In the genomic region with DNA sequence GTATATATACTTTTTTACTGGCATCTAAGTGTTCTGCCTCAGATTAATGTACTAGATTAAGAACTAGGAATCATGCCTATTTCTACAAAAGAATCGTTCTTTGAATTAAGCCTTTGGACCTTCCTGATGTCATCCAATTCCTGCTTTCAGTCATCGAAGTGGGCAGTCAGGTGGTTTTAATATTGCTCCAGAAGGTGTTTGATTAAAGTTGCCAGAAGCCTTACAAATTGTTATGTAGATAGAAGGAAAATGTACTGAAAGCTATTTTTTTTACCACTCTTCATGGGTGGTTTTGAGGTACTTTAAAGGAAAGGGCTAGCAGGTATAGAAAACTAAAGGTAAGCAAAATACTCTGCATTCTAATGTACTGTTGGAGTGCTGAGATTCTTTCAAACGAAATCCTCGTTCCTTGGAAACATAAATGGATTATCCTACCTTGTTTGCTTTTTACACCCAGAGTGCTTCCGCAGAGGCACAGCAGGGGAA, we compare ENCODE assay signal across 8 cellular contexts. TPM values are rescaled to one million over a fixed set of nuclear protein-coding genes. Genes with fewer than 3 reads are reported as not detected.
A peak's percentile ranks its signal among the peaks of the same experiment; 100 is the strongest.
DNase-seq lines count a peak whose midpoint lies in the region; TF ChIP-seq lines count a peak whose summit lies in the region.

No MANE protein-coding gene starts in this region.

- H3K79me2 ChIP-seq in KMS-11 (ENCODE audit: insufficient read depth, low read depth): peaks cover 10% of the 10 kb centered on the region; the same call in 1 of the 2 replicates

- DNase-seq in Caco-2 (no peak), cerebellar cortex (ENCODE audit: low spot score) (peak; percentile 34), NCI-H2227 treated with DMSO at 0.1 percent for 48 hours (lab: John Stamatoyannopoulos, UW) (no peak), NCI-H128 (lab: John Stamatoyannopoulos, UW; ENCODE audit: unreplicated experiment) (no peak), SKM-1 (lab: John Stamatoyannopoulos, UW; ENCODE audit: unreplicated experiment) (no peak), HK-2 (ENCODE audit: unreplicated experiment) (no peak)

- peak overlapping the region; percentile 67 for H3K4me3 ChIP-seq in Caco-2 (ENCODE audit: low read depth, low read length)
- H3K4me3 ChIP-seq in KMS-11 (IDR thresholded peaks at IDR 0.05; ENCODE audit: insufficient read depth, low read depth, low read length): no peak overlapping the region
- H3K4me3 ChIP-seq in mucosa of stomach (ENCODE audit: low read length): peak overlapping the region; percentile 95

- peak overlapping the region; percentile 84 for H2AFZ ChIP-seq in KMS-11 (ENCODE audit: low read depth)

- TF ChIP-seq CTCF in Caco-2 (IDR thresholded peaks at IDR 0.05; ENCODE audit: insufficient read depth in 1 of 2, low read depth in 1 of 2, low read length in 1 of 2, severe bottlenecking in 1 of 2, unreplicated experiment in 1 of 2) (no peak), KMS-11 (conservative IDR thresholded peaks at IDR 0.05; ENCODE audit: low read depth, low read length) (no peak)

- peak overlapping the region; percentile 97 for H3K27ac ChIP-seq in KMS-11

- peak overlapping the region; percentile 89 for H3K4me3 Mint-ChIP-seq in Caco-2 (ENCODE audit: unreplicated experiment)

- CTCF ChIA-PET in Caco-2 (lab: Charles Lee): interaction anchor here (0.9 to 1.3 kb wide), 3 partner anchors 13 to 184 kb away, joined by 3 to 4 read pairs (median 4); a partner anchor contains a TSS

- no peaks in the 10 kb centered on the region for H3K36me3 ChIP-seq in Caco-2 (ENCODE audit: control insufficient read depth, insufficient read depth, low read length)
- no peaks in the 10 kb centered on the region for H3K36me3 ChIP-seq in KMS-11 (ENCODE audit: insufficient read depth)
- H3K36me3 ChIP-seq in mucosa of stomach (ENCODE audit: control insufficient read depth, insufficient read depth, low read length): no peaks in the 10 kb centered on the region

- no peaks in the 10 kb centered on the region for H3K27me3 ChIP-seq in Caco-2 (replicated peaks; ENCODE audit: control insufficient read depth, insufficient read depth, low read length)
- no peaks in the 10 kb centered on the region for H3K27me3 ChIP-seq in KMS-11 (ENCODE audit: insufficient read depth, low read depth)
- H3K27me3 ChIP-seq in mucosa of stomach (ENCODE audit: control insufficient read depth, insufficient read depth, low read length): no peaks in the 10 kb centered on the region

- peak overlapping the region; percentile 82 for H3K4me2 ChIP-seq in KMS-11

- H3K27me3 Mint-ChIP-seq in Caco-2 (ENCODE audit: insufficient read depth, unreplicated experiment): peaks cover 2% of the 10 kb centered on the region

- intact Hi-C loops in Caco-2 (cut with micrococcal nuclease; ENCODE audit: unreplicated experiment): no loop called here

- peaks cover 8% of the 10 kb centered on the region; the same call in 1 of the 2 replicates for H3K4me1 ChIP-seq in Caco-2
- peaks cover 15% of the 10 kb centered on the region for H3K4me1 ChIP-seq in KMS-11 (ENCODE audit: low read depth, poor library complexity, severe bottlenecking)
- peaks cover 11% of the 10 kb centered on the region for H3K4me1 ChIP-seq in mucosa of stomach (ENCODE audit: control insufficient read depth, insufficient read depth, low read length)

- no peaks in the 10 kb centered on the region for H3K9me3 Mint-ChIP-seq in Caco-2 (ENCODE audit: unreplicated experiment)

- H3K9me3 ChIP-seq in Caco-2: no peaks in the 10 kb centered on the region
- no peaks in the 10 kb centered on the region for H3K9me3 ChIP-seq in mucosa of stomach (ENCODE audit: control insufficient read depth, low read length)

- peaks cover 5% of the 10 kb centered on the region for H3K36me3 Mint-ChIP-seq in Caco-2 (ENCODE audit: insufficient read depth, unreplicated experiment)

- no peaks in the 10 kb centered on the region for H4K20me1 ChIP-seq in KMS-11 (ENCODE audit: insufficient read depth)

- peak overlapping the region; percentile 89 for H3K9ac ChIP-seq in KMS-11
- peak overlapping the region; percentile 98 for H3K9ac ChIP-seq in mucosa of stomach (ENCODE audit: low read length)

- POLR2A ChIA-PET in Caco-2 (lab: Charles Lee): no interaction called here

- H3K4me1 Mint-ChIP-seq in Caco-2 (ENCODE audit: low read depth, unreplicated experiment): no peaks in the 10 kb centered on the region

- H3K27ac Mint-ChIP-seq in Caco-2 (ENCODE audit: unreplicated experiment): peak overlapping the region; percentile 85

- BruUV-seq in Caco-2 (replicated peaks; lab: Mats Ljungman, UMichigan): TSS peak; percentile 88

RNA-seq across cellular contexts. Expression of a gene that starts 0.7 kb away (rescaled TPM):
- total RNA-seq in Caco-2 (2022): 4.7 and 5.4 TPM in 2 replicates
